1 cellular context compared by ENCODE assay signal in the genomic region with DNA sequence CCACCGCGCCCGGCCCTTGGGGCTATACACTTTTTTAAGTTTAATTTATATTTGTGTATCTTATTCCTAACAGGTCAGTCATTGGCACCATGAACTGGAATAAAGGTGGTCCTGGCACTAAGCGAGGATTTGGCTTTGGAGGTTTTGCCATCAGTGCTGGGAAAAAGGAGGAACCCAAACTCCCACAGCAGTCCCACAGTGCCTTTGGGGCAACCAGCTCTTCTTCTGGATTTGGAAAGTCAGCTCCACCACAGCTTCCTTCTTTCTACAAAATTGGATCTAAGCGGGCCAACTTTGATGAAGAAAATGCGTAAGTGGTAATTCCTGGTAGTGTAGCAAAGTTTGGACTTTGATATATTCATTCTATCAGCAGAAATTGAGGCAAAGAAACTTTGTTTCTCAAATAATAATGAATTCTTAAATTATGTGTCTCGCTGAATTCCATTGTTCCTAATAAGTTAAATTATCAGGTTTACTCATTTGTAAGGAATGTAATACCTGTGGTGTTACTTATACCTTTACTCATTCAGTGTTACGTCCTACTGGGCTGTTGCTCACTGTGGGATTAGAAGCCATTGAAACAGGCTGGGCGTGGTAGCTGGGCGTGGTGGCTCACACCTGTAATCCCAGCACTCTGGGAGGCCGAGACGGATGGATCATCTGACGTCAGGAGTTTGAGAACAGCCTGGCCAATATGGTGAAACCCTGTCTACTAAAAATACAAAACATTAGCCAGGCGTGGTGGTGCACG.
TF ChIP-seq lines count a peak whose summit lies in the region.

No MANE protein-coding gene starts in this region.

TF ChIP-seq in HepG2, 621 proteins besides CTCF, POLR2A, EP300 and RAD21:
- TF ChIP-seq, protein P1, sequence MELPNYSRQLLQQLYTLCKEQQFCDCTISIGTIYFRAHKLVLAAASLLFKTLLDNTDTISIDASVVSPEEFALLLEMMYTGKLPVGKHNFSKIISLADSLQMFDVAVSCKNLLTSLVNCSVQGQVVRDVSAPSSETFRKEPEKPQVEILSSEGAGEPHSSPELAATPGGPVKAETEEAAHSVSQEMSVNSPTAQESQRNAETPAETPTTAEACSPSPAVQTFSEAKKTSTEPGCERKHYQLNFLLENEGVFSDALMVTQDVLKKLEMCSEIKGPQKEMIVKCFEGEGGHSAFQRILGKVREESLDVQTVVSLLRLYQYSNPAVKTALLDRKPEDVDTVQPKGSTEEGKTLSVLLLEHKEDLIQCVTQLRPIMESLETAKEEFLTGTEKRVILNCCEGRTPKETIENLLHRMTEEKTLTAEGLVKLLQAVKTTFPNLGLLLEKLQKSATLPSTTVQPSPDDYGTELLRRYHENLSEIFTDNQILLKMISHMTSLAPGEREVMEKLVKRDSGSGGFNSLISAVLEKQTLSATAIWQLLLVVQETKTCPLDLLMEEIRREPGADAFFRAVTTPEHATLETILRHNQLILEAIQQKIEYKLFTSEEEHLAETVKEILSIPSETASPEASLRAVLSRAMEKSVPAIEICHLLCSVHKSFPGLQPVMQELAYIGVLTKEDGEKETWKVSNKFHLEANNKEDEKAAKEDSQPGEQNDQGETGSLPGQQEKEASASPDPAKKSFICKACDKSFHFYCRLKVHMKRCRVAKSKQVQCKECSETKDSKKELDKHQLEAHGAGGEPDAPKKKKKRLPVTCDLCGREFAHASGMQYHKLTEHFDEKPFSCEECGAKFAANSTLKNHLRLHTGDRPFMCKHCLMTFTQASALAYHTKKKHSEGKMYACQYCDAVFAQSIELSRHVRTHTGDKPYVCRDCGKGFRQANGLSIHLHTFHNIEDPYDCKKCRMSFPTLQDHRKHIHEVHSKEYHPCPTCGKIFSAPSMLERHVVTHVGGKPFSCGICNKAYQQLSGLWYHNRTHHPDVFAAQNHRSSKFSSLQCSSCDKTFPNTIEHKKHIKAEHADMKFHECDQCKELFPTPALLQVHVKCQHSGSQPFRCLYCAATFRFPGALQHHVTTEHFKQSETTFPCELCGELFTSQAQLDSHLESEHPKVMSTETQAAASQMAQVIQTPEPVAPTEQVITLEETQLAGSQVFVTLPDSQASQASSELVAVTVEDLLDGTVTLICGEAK (IDR thresholded peaks at IDR 0.05) = no peak
- TF ChIP-seq, protein P1 (CRISPR knock-in tag; IDR thresholded peaks at IDR 0.05) = no peak
- TF ChIP-seq THYN1 (CRISPR knock-in tag; IDR thresholded peaks at IDR 0.05; ENCODE audit: borderline replicate concordance, low read depth) (no peak), ZNF713 (CRISPR knock-in tag; IDR thresholded peaks at IDR 0.05) (no peak), MXI1 (IDR thresholded peaks at IDR 0.05; ENCODE audit: borderline replicate concordance, low read depth, low read length) (no peak), ZNF546 (CRISPR knock-in tag; conservative IDR thresholded peaks at IDR 0.05) (no peak), ZNF652 (CRISPR knock-in tag; IDR thresholded peaks at IDR 0.05; ENCODE audit: borderline replicate concordance, low read depth) (no peak), ZBTB7A (CRISPR knock-in tag; IDR thresholded peaks at IDR 0.05) (no peak), ZNF232 (CRISPR knock-in tag; IDR thresholded peaks at IDR 0.05; ENCODE audit: borderline replicate concordance) (no peak), GPN1 (CRISPR knock-in tag; IDR thresholded peaks at IDR 0.05; ENCODE audit: borderline replicate concordance) (no peak), ZNF839 (CRISPR knock-in tag; IDR thresholded peaks at IDR 0.05; ENCODE audit: borderline replicate concordance) (no peak), NR2F2 (IDR thresholded peaks at IDR 0.05; ENCODE audit: borderline replicate concordance, low read depth) (no peak), ZFP36L1 (CRISPR knock-in tag; IDR thresholded peaks at IDR 0.05) (no peak)
- TF ChIP-seq, protein P2, sequence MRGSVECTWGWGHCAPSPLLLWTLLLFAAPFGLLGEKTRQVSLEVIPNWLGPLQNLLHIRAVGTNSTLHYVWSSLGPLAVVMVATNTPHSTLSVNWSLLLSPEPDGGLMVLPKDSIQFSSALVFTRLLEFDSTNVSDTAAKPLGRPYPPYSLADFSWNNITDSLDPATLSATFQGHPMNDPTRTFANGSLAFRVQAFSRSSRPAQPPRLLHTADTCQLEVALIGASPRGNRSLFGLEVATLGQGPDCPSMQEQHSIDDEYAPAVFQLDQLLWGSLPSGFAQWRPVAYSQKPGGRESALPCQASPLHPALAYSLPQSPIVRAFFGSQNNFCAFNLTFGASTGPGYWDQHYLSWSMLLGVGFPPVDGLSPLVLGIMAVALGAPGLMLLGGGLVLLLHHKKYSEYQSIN (CRISPR knock-in tag; IDR thresholded peaks at IDR 0.05; ENCODE audit: borderline replicate concordance) = no peak
